Comparison of ENCODE assay signal across 9 cellular contexts in the genomic region with DNA sequence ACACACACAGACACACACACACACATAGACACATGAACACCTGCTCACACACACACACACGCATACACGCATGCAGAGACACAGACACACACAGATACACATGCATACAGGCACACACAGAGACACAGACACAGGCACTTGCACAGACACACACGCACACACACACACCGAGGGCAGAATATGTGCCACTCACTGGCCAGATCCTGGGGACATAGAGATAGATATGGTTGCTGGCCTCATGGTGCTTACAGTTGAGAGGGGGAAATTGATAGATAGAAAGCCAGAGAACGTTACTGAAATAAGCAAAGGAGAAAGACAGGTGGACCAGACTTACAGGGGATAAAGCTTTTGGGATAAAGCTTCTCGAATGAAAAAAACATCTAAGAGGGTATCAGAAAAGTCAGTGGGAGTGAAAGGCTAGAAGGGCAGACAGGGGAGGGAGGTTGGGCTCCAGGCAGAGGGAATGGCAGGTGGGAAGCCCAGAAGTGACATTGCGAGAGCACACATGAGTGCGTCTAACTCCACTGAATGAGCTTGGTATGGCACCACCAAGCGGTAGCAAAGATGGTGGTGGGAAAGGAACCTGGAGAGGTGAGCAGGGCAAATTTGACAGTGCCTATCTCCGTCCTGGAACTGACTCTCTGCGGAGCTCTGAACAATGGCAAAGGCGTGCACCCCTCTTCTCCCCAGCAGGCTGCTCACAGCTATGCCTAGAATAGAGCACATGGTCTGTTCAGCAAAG.
DNase-seq lines count a peak whose midpoint lies in the region; ATAC-seq, FAIRE-seq and TF ChIP-seq lines count a peak whose summit lies in the region.
"Had no signal": no experiment of that assay in that cellular context is flagged by ENCODE, and none has a peak within 500 bp of the region (broad histone marks: within the 10 kb centered on the region; RNA-seq: fewer than 3 reads in every experiment).

No MANE protein-coding gene starts in this region.

- TF ChIP-seq CTCF in GM12865 (IDR thresholded peaks at IDR 0.05; ENCODE audit: insufficient read depth, low read depth, low read length, missing control alignments) (peak; percentile 47), astrocyte (IDR thresholded peaks at IDR 0.05; ENCODE audit: insufficient read depth, low read depth, low read length) (no peak)

- peaks cover 23% of the 10 kb centered on the region for H3K4me1 Mint-ChIP-seq in astrocyte (ENCODE audit: low read depth, unreplicated experiment)

- peak overlapping the region; percentile 4 for H4K8ac ChIP-seq in mesenchymal stem cell (ENCODE audit: low read length)

- no peaks in the 10 kb centered on the region for H3K9me3 ChIP-seq in astrocyte (ENCODE audit: insufficient read depth, low read depth, low read length)
- H3K9me3 ChIP-seq in mesenchymal stem cell (ENCODE audit: control insufficient read depth, low read length): no peaks in the 10 kb centered on the region

- no peak for FAIRE-seq in astrocyte (lab: Jason Lieb, UNC)

- peaks cover 11% of the 10 kb centered on the region for H3K9me3 Mint-ChIP-seq in astrocyte (ENCODE audit: unreplicated experiment)

- no peak overlapping the region for H3K9ac ChIP-seq in astrocyte (ENCODE audit: low read length)
- H3K9ac ChIP-seq in mesenchymal stem cell (ENCODE audit: low read length): no peak overlapping the region

- H3K27me3 Mint-ChIP-seq in astrocyte (ENCODE audit: low read depth, unreplicated experiment): no peaks in the 10 kb centered on the region

- no peak overlapping the region for H3K4me3 ChIP-seq in GM12865 (ENCODE audit: low read depth, low read length)
- no peak overlapping the region for H3K4me3 ChIP-seq in H7 (ENCODE audit: insufficient read depth, low read depth, low read length)
- H3K4me3 ChIP-seq in astrocyte (ENCODE audit: insufficient read depth, low read depth, low read length): no peak overlapping the region
- no peak overlapping the region for H3K4me3 ChIP-seq in mesenchymal stem cell (ENCODE audit: insufficient read depth in 1 of 2, low read depth in 1 of 2, low read length in 2 of 2)

- no peak overlapping the region for H3K4me3 Mint-ChIP-seq in astrocyte (ENCODE audit: unreplicated experiment)

- no peaks in the 10 kb centered on the region for H4K20me1 ChIP-seq in astrocyte (ENCODE audit: insufficient read depth, low read length)

- H3K27ac Mint-ChIP-seq in astrocyte (ENCODE audit: unreplicated experiment): peak overlapping the region; percentile 63

- H3K27ac ChIP-seq in astrocyte (ENCODE audit: low read depth, low read length): no peak overlapping the region
- H3K27ac ChIP-seq in mesenchymal stem cell (ENCODE audit: low read length, poor library complexity, severe bottlenecking): no peak overlapping the region

- H2AFZ ChIP-seq in astrocyte (ENCODE audit: low read depth, low read length) (no peak overlapping the region), mesenchymal stem cell (ENCODE audit: low read depth, low read length) (no peak overlapping the region)

- H2BK12ac ChIP-seq in mesenchymal stem cell (ENCODE audit: low read length in 2 of 2): peak overlapping the region; percentile 6 to 98

- no peaks in the 10 kb centered on the region for H3K36me3 Mint-ChIP-seq in astrocyte (ENCODE audit: low read depth, unreplicated experiment)

- no peak for ATAC-seq in GM21367 (IDR thresholded peaks at IDR 0.05; ENCODE audit: unreplicated experiment)

- no peak overlapping the region for H3K23ac ChIP-seq in mesenchymal stem cell (ENCODE audit: low read length in 2 of 2)

- H2BK120ac ChIP-seq in mesenchymal stem cell (ENCODE audit: low read depth, low read length): no peak overlapping the region

- H3K18ac ChIP-seq in mesenchymal stem cell (ENCODE audit: low read depth in 1 of 2, low read length in 2 of 2): peak overlapping the region; percentile 17 to 94

- no peaks in the 10 kb centered on the region for H3K36me3 ChIP-seq in H7 (replicated peaks; ENCODE audit: control insufficient read depth, insufficient read depth, low read length)
- H3K36me3 ChIP-seq in astrocyte (ENCODE audit: insufficient read depth, low read length): no peaks in the 10 kb centered on the region
- no peaks in the 10 kb centered on the region for H3K36me3 ChIP-seq in mesenchymal stem cell (ENCODE audit: control insufficient read depth in 1 of 2, insufficient read depth in 2 of 2, low read depth in 1 of 2, low read length in 2 of 2)

- H3K14ac ChIP-seq in mesenchymal stem cell (ENCODE audit: low read length in 2 of 2): peak overlapping the region in 1 of 2 experiments; percentile 76

- H2BK15ac ChIP-seq in mesenchymal stem cell (ENCODE audit: low read depth, poor library complexity, severe bottlenecking): no peak overlapping the region

- peak overlapping the region; percentile 40 for H2AK5ac ChIP-seq in mesenchymal stem cell (ENCODE audit: low read length, severe bottlenecking)

- H3K4me2 ChIP-seq in astrocyte (ENCODE audit: low read length): peak overlapping the region; percentile 30
- no peak overlapping the region for H3K4me2 ChIP-seq in mesenchymal stem cell (ENCODE audit: low read length, poor library complexity, severe bottlenecking)

- H3K79me1 ChIP-seq in mesenchymal stem cell (replicated peaks; ENCODE audit: low read length, poor library complexity, severe bottlenecking): no peaks in the 10 kb centered on the region

- no peaks in the 10 kb centered on the region for H3K79me2 ChIP-seq in astrocyte (ENCODE audit: insufficient read depth, low read length)

- peaks cover 18% of the 10 kb centered on the region for H3K4me1 ChIP-seq in astrocyte (ENCODE audit: insufficient read depth, low read length)
- peaks cover 5% of the 10 kb centered on the region for H3K4me1 ChIP-seq in mesenchymal stem cell (ENCODE audit: control insufficient read depth, insufficient read depth, low read depth, low read length)

- H3K27me3 ChIP-seq in H7 (ENCODE audit: control insufficient read depth, insufficient read depth, low read length) (no peaks in the 10 kb centered on the region), astrocyte (ENCODE audit: insufficient read depth, low read length) (no peaks in the 10 kb centered on the region), mesenchymal stem cell (ENCODE audit: control insufficient read depth in 1 of 2, insufficient read depth in 1 of 2, low read length in 2 of 2) (no peaks in the 10 kb centered on the region)

- H4K91ac ChIP-seq in mesenchymal stem cell (ENCODE audit: low read length): peak overlapping the region; percentile 53

- peak overlapping the region in 1 of 2 experiments; percentile 71 for H3K4ac ChIP-seq in mesenchymal stem cell (ENCODE audit: low read depth in 1 of 2, low read length in 2 of 2)

- DNase-seq in GM12865 (ENCODE audit: low read depth) (peak; percentile 46), H7 (peak; percentile 23), astrocyte (ENCODE audit: low read depth) (no peak), mesenchymal stem cell (no peak), CD1c-positive myeloid dendritic cell (ENCODE audit: extremely low spot score) (no peak), NCI-H510A (lab: John Stamatoyannopoulos, UW) (no peak)
- DNase-seq: anterior cingulate cortex, NCI-H1105 had no signal

- H2BK5ac ChIP-seq in mesenchymal stem cell (ENCODE audit: low read depth, low read length, poor library complexity, severe bottlenecking): no peak overlapping the region

- WGBS in mesenchymal stem cell: 88% methylated on average over 12 of the region's 12 CpGs

Comparison
In these comparisons a context has a peak if more than half of its experiments do, and no peak if none do; other contexts are left out.
1. DNase-seq: peak in GM12865 (single experiment) and H7 (single experiment); none in astrocyte (single experiment), mesenchymal stem cell (single experiment), CD1c-positive myeloid dendritic cell (single experiment) and NCI-H510A (single experiment).